12 cellular contexts compared by ENCODE assay signal in genomic region chr11:2099523-2100316, GRCh38. TPM values are rescaled to one million over a fixed set of nuclear protein-coding genes. Genes with fewer than 3 reads are reported as not detected.
DNase-seq lines count a peak whose midpoint lies in the region; ATAC-seq and TF ChIP-seq lines count a peak whose summit lies in the region.
"Had no signal": no experiment of that assay in that cellular context is flagged by ENCODE, and none has a peak within 500 bp of the region (broad histone marks: within the 10 kb centered on the region; RNA-seq: fewer than 3 reads in every experiment).

No MANE protein-coding gene starts in this region.

- peaks cover 17% of the 10 kb centered on the region; the same call in 1 of the 2 replicates for H3K4me1 ChIP-seq in PC-3 (ENCODE audit: insufficient read depth, low read length)
- H3K4me1 ChIP-seq in heart left ventricle = peaks cover 7 to 67% (median 46%) of the 10 kb centered on the region in 12 donors

- H3K79me2 ChIP-seq in PC-3 (ENCODE audit: low read length) = no peaks in the 10 kb centered on the region

- no peak overlapping the region for H2AFZ ChIP-seq in PC-3 (ENCODE audit: low read length)

- no peaks in the 10 kb centered on the region for H3K27me3 ChIP-seq in PC-3 (ENCODE audit: low read length)
- no peaks in the 10 kb centered on the region for H3K27me3 ChIP-seq in heart left ventricle

- WGBS in heart left ventricle, 4 donors = 55 to 68% (median 60%) methylated on average over 5 to 20 of the region's 20 CpGs

- peak overlapping the region; percentile 60 for H3K4me2 ChIP-seq in PC-3 (ENCODE audit: low read length)

- ATAC-seq in PC-3 (peak; percentile 81), heart left ventricle (peak; percentile 5 to 61 (median 30)), sciatic nerve (no peak), GM21526 (IDR thresholded peaks at IDR 0.05; ENCODE audit: low FRiP score, unreplicated experiment) (no peak)

- no TSS peak for BruUV-seq in PC-3 (replicated peaks; lab: Mats Ljungman, UMichigan)

- H3F3A ChIP-seq in PC-3 (ENCODE audit: low read length, unreplicated experiment) = no peaks in the 10 kb centered on the region

- H3K9me3 ChIP-seq in PC-3 (ENCODE audit: low read length) (no peaks in the 10 kb centered on the region), heart left ventricle (no peaks in the 10 kb centered on the region)
- H3K9me3 ChIP-seq: esophagus muscularis mucosa had no signal

- no peak overlapping the region for H3K4me3 ChIP-seq in PC-3 (ENCODE audit: low read length)
- H3K4me3 ChIP-seq in heart left ventricle = no peak overlapping the region
- H3K4me3 ChIP-seq: esophagus muscularis mucosa had no signal

- H3K9ac ChIP-seq in PC-3 (ENCODE audit: low read length) = no peak overlapping the region

- no peaks in the 10 kb centered on the region for H4K20me1 ChIP-seq in PC-3 (ENCODE audit: low read length)

- CTCF ChIA-PET in PC-3 (lab: Charles Lee) = interaction anchor here (0.6 kb wide), 1 partner anchor 22 kb away, joined by 8 read pairs; no protein-coding TSS in a partner anchor

- POLR2A ChIA-PET in PC-3 (lab: Charles Lee; ENCODE audit: unreplicated experiment) = no interaction called here

- intact Hi-C loops in PC-3 (cut with micrococcal nuclease) (no loop called here), heart left ventricle (cut with DNase I) (loop anchor here in 7 of 10 donors (5.0 kb wide), 1 partner anchor 38 kb away; the partner anchor contains the start of gene IGF2 (in 7 of the 7)), sciatic nerve (cut with DNase I) (no loop called here)

- TF ChIP-seq CTCF in PC-3 (conservative IDR thresholded peaks at IDR 0.05; ENCODE audit: low read depth, low read length) (no peak), heart left ventricle (IDR thresholded peaks at IDR 0.05) (peak in 1 of 12 donors; percentile 6)

- DNase-seq in DMS53 (lab: John Stamatoyannopoulos, UW) (peak; percentile 43), DMS53 treated with DMSO at 0.1 percent for 48 hours (lab: John Stamatoyannopoulos, UW; ENCODE audit: unreplicated experiment) (no peak), PC-3 (peak; percentile 66), heart left ventricle (peak in 3 of 5 donors; percentile 54 to 61 (median 60)), sciatic nerve (ENCODE audit: low spot score) (peak; percentile 60), inferior parietal cortex (ENCODE audit: extremely low spot score) (no peak), NCI-H524 treated with DMSO at 0.1 percent for 48 hours (lab: John Stamatoyannopoulos, UW) (no peak)
- DNase-seq: mesendoderm; NCI-H146; stimulated activated CD4-positive, alpha-beta T cell treated with anti-CD3 and anti-CD28 coated beads, Interleukin-4, amount 100 ng/mL, for 1 hour had no signal

- H3K36me3 ChIP-seq in PC-3 (ENCODE audit: low read depth, low read length) = no peaks in the 10 kb centered on the region
- no peaks in the 10 kb centered on the region for H3K36me3 ChIP-seq in heart left ventricle
- H3K36me3 ChIP-seq: esophagus muscularis mucosa had no signal

- no peak overlapping the region for H3K27ac ChIP-seq in PC-3 (ENCODE audit: low read length)
- H3K27ac ChIP-seq in heart left ventricle = peak overlapping the region; percentile 33 to 91 (median 83)
- H3K27ac ChIP-seq: esophagus muscularis mucosa had no signal

- no peaks in the 10 kb centered on the region for H3K9me2 ChIP-seq in PC-3 (replicated peaks; ENCODE audit: low read length)

- TF ChIP-seq POLR2A in heart left ventricle (IDR thresholded peaks at IDR 0.05) = no peak

RNA-seq across cellular contexts. Expression of gene IGF2, which starts 39.5 kb away (rescaled TPM):
- total RNA-seq in PC-3 (2014; rRNA removed) (5.0 and 5.1 TPM in 2 replicates), heart left ventricle (100 to 1,000 TPM in 5 of 9 donors, 10 to 100 TPM in 4; 61.9 to 175 (median 102) TPM), sciatic nerve (473 TPM)
- 10 to 100 TPM; 48.9 to 56.3 TPM for polyA plus RNA-seq in heart left ventricle

Comparison
In these comparisons a context has a peak if more than half of its experiments do, and no peak if none do; other contexts are left out.
1. DNase-seq: peak in DMS53 (single experiment), PC-3 (single experiment), heart left ventricle (3 of 5) and sciatic nerve (single experiment); none in DMS53 treated with DMSO at 0.1 percent for 48 hours (single experiment), inferior parietal cortex (single experiment) and NCI-H524 treated with DMSO at 0.1 percent for 48 hours (single experiment).
2. ATAC-seq: peak in PC-3 (single experiment) and heart left ventricle (4 of 4); none in sciatic nerve (single experiment) and GM21526 (single experiment).
3. RNA of gene IGF2, which starts 39.5 kb away (total RNA-seq): 473 TPM in sciatic nerve (single experiment) and 61.9 to 175 TPM in heart left ventricle; 5.0 to 5.1 TPM in PC-3; every median in the first group is over 10 times any median in the second.
4. intact Hi-C loops: an anchor here in heart left ventricle (5.0 kb wide); none called in PC-3 and sciatic nerve.